10 cellular contexts compared by ENCODE assay signal in the genomic region with DNA sequence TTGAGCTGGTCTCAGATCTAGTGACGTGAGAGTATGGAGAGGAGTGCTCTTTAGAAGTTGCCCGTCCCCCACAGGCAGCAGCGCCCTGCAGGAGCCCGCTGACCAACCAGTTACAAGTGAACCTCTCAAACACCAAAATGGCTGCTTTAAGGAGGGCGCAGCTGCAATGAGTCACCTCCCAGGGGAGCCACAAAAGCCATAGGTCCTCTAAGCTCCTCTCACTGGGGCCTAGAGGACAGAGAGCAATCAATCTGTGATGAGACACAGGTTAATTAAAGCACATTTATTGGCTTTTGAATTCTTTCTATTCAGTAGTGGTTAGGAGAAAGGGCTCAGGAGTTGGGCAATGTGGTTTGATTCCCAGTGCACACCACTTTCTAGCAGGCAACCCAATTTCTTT.
DNase-seq lines count a peak whose midpoint lies in the region; ATAC-seq lines count a peak whose summit lies in the region.
"Had no signal": no experiment of that assay in that cellular context is flagged by ENCODE, and none has a peak within 500 bp of the region (broad histone marks: within the 10 kb centered on the region; RNA-seq: fewer than 3 reads in every experiment).

No MANE protein-coding gene starts in this region.

- DNase-seq in DMS153 (lab: John Stamatoyannopoulos, UW) = peak; percentile 99
- peak; percentile 89 for DNase-seq in NCI-H1436 (lab: John Stamatoyannopoulos, UW)
- DNase-seq in brain pericyte (ENCODE audit: low read depth, low spot score) = peak; percentile 42
- no peak for DNase-seq in GDM1 (lab: John Stamatoyannopoulos, UW)
- DNase-seq: activated naive CD4-positive, alpha-beta T cell; CD4-positive, alpha-beta T cell; mammary epithelial cell; testis had no signal

- no peak for ATAC-seq in GM18861 (IDR thresholded peaks at IDR 0.05; ENCODE audit: unreplicated experiment)
- ATAC-seq in HG03457 (IDR thresholded peaks at IDR 0.05; ENCODE audit: unreplicated experiment) = no peak
